ENCODE assay signal across 8 cellular contexts in the genomic region with DNA sequence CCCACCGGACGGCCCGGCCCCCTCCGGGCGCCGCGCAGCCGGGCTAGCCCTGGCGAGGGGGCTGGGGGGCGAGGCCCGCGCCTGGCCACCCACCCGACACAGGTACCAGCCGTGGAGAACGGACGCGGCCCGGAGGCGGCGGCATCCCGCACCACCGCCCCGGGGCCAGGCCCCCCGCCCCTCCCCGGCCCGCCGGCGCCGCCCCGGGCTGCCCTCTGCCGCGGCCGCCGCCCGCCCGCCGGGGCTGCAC. TPM values are rescaled to one million over a fixed set of nuclear protein-coding genes. Genes with fewer than 3 reads are reported as not detected.
A peak's percentile ranks its signal among the peaks of the same experiment; 100 is the strongest.
DNase-seq lines count a peak whose midpoint lies in the region; ATAC-seq and TF ChIP-seq lines count a peak whose summit lies in the region.

No MANE protein-coding gene starts in this region.

- H3K79me2 ChIP-seq in Loucy (ENCODE audit: insufficient read depth, low read length) = peaks cover 68% of the 10 kb centered on the region

- no peak overlapping the region for H3K4me2 ChIP-seq in Loucy (ENCODE audit: low read depth, low read length, poor library complexity, severe bottlenecking)

- H3K9me3 ChIP-seq in heart right ventricle (no peaks in the 10 kb centered on the region), Loucy (ENCODE audit: insufficient read depth, low read depth, low read length) (no peaks in the 10 kb centered on the region), stomach (no peaks in the 10 kb centered on the region)

- in situ Hi-C loops in G401 (cut with HindIII; ENCODE audit: low sequenced_read_pairs) = no loop called here

- no peak for TF ChIP-seq EP300 in stomach (IDR thresholded peaks at IDR 0.05)

- DNase-seq in heart right ventricle = no peak
- DNase-seq in Right ventricle myocardium inferior (ENCODE audit: missing footprints) = no peak
- no peak for DNase-seq in fibroblast of pulmonary artery (ENCODE audit: low read depth)
- no peak for DNase-seq in stomach
- DNase-seq in HUDEP-2 (lab: John Stamatoyannopoulos, UW; ENCODE audit: unreplicated experiment in 76 of 76) = no peak
- DNase-seq in G401 (ENCODE audit: low spot score) = no peak
- no peak for DNase-seq in activated effector memory CD4-positive, alpha-beta T cell treated with Interleukin-2 at 50 U/mL for 16 hours

- intact Hi-C loops in heart right ventricle (cut with DNase I) (loop anchor here in 8 of 10 donors (1.0 to 10.0 kb wide), 8 partner anchors 56 to 604 kb away; no protein-coding TSS in a partner anchor), Right ventricle myocardium inferior (cut with DNase I) (loop anchor here (5.0 kb wide), 1 partner anchor 63 kb away; no protein-coding TSS in a partner anchor), stomach (cut with DNase I; ENCODE audit: low total_unique reads) (loop anchor here (10.0 kb wide), 1 partner anchor 104 kb away; no protein-coding TSS in a partner anchor)

- H3K4me3 ChIP-seq in heart right ventricle = peak overlapping the region; percentile 54 to 93 (median 88)
- peak overlapping the region; percentile 80 for H3K4me3 ChIP-seq in Loucy (ENCODE audit: low read length, poor library complexity, severe bottlenecking)
- H3K4me3 ChIP-seq in fibroblast of pulmonary artery (replicated peaks; ENCODE audit: low read depth, low read length) = peak overlapping the region; percentile 89
- H3K4me3 ChIP-seq in stomach = peak overlapping the region; percentile 83 to 97 (median 86)

- H3K27me3 ChIP-seq in heart right ventricle (no peaks in the 10 kb centered on the region), Loucy (ENCODE audit: insufficient read depth, low read length, poor library complexity, severe bottlenecking) (no peaks in the 10 kb centered on the region), stomach (no peaks in the 10 kb centered on the region)

- H3K9ac ChIP-seq in Loucy (ENCODE audit: low read depth, low read length, poor library complexity, severe bottlenecking) = peak overlapping the region; percentile 84

- no peak for TF ChIP-seq POLR2A in stomach (IDR thresholded peaks at IDR 0.05)

- no peaks in the 10 kb centered on the region for H3K9me2 ChIP-seq in Loucy (replicated peaks; ENCODE audit: low read depth, low read length)

- H4K20me1 ChIP-seq in Loucy (ENCODE audit: insufficient read depth, low read length, poor library complexity, severe bottlenecking) = peaks cover 45% of the 10 kb centered on the region

- H3K36me3 ChIP-seq in heart right ventricle (peaks cover 0 to 8% (median 0%) of the 10 kb centered on the region in 9 donors), Loucy (ENCODE audit: insufficient read depth, low read length) (0 out of 2 replicates have a peak, but pooled peaks cover 4% of the 10 kb centered on the region), stomach (peaks cover 0 to 4% (median 0%) of the 10 kb centered on the region in 4 donors)

- H2AFZ ChIP-seq in Loucy (ENCODE audit: low read length) = no peak overlapping the region

- H3K27ac ChIP-seq in heart right ventricle (peak overlapping the region; percentile 92 to 98 (median 96)), stomach (peak overlapping the region; percentile 95 to 98 (median 97))

- peak in 2 of 8 donors; percentile 13 to 16 for ATAC-seq in heart right ventricle
- ATAC-seq in Right ventricle myocardium inferior = no peak

- H3F3A ChIP-seq in Loucy (ENCODE audit: low read depth) = no peaks in the 10 kb centered on the region

- 0 to 1% methylated on average over 3 to 37 of the region's 37 CpGs for WGBS in heart right ventricle, 2 donors
- 0 to 3% (median 0%) methylated on average over 7 to 37 of the region's 37 CpGs for WGBS in stomach, 5 donors

- H3K4me1 ChIP-seq in heart right ventricle (peaks cover 3 to 63% (median 57%) of the 10 kb centered on the region in 9 donors), Loucy (ENCODE audit: insufficient read depth, low read length, poor library complexity, severe bottlenecking) (peaks cover 51% of the 10 kb centered on the region), stomach (peaks cover 40 to 75% (median 53%) of the 10 kb centered on the region in 4 donors)

- TF ChIP-seq CTCF in heart right ventricle (IDR thresholded peaks at IDR 0.05) (peak in 1 of 9 donors; percentile 1), Loucy (conservative IDR thresholded peaks at IDR 0.05; ENCODE audit: low read length) (no peak), fibroblast of pulmonary artery (IDR thresholded peaks at IDR 0.05; ENCODE audit: low read length, missing control alignments) (no peak), stomach (IDR thresholded peaks at IDR 0.05) (no peak)

RNA-seq across cellular contexts. Expression of a gene that starts 0.4 kb away (rescaled TPM):
- total RNA-seq in heart right ventricle = 10 to 100 TPM; 20.6 to 37.8 (median 23.8) TPM
- 1 to 10 TPM; 5.8 to 7.8 TPM for polyA plus RNA-seq in heart right ventricle
- 23.8 TPM for total RNA-seq in Right ventricle myocardium inferior
- total RNA-seq in stomach = 10 to 100 TPM in 4 of 5 donors, 1 to 10 TPM in 1; 5.2 to 46.4 (median 39.7) TPM
- polyA plus RNA-seq in stomach = 1 to 10 TPM; 4.5 to 6.3 (median 6.3) TPM
- 5.0 and 22.0 TPM in 2 replicates for total RNA-seq in G401 (2014; rRNA removed; shearing (Covaris generic))
